In genomic region chr5:43042176-43042625, GRCh38 we compare ENCODE assay signal across 8 cellular contexts.
DNase-seq lines count a peak whose midpoint lies in the region; ATAC-seq and TF ChIP-seq lines count a peak whose summit lies in the region.

No MANE protein-coding gene starts in this region.

- no peaks in the 10 kb centered on the region for H3K9me3 ChIP-seq in effector memory CD4-positive, alpha-beta T cell (ENCODE audit: control insufficient read depth, low read length)

- DNase-seq in AG09309 (ENCODE audit: low read depth) (no peak), NCI-H510A (lab: John Stamatoyannopoulos, UW) (peak; percentile 65), midbrain (lab: John Stamatoyannopoulos, UW) (peak; percentile 86)
- DNase-seq in activated CD4-positive, alpha-beta T cell treated with anti-CD3 and anti-CD28 coated beads, Interleukin-2, amount 50 U/mL, for 48 hours, result peak; percentile 72 to 78
- DNase-seq in effector memory CD4-positive, alpha-beta T cell, result peak; percentile 77 to 79 (median 78)
- peak; percentile 83 for DNase-seq in stimulated activated CD8-positive, alpha-beta memory T cell treated with anti-CD3 and anti-CD28 coated beads, Interleukin-4, amount 100 ng/mL, for 48 hours

- H3K4me1 ChIP-seq in effector memory CD4-positive, alpha-beta T cell (ENCODE audit: control insufficient read depth, insufficient read depth, low read length, poor library complexity, severe bottlenecking), result peaks cover 12% of the 10 kb centered on the region

- peak overlapping the region; percentile 97 for H3K27ac ChIP-seq in effector memory CD4-positive, alpha-beta T cell (ENCODE audit: insufficient read depth, low read length, poor library complexity, severe bottlenecking)

- no peaks in the 10 kb centered on the region for H3K27me3 ChIP-seq in effector memory CD4-positive, alpha-beta T cell (replicated peaks; ENCODE audit: control insufficient read depth, insufficient read depth, low read length, poor library complexity, severe bottlenecking)

- H3K4me3 ChIP-seq in AG09309 (ENCODE audit: control insufficient read depth, low read depth, low read length), result peak overlapping the region; percentile 73
- peak overlapping the region; percentile 71 for H3K4me3 ChIP-seq in effector memory CD4-positive, alpha-beta T cell (ENCODE audit: insufficient read depth, low read depth, low read length, poor library complexity, severe bottlenecking)

- TF ChIP-seq CTCF in AG09309 (IDR thresholded peaks at IDR 0.05; ENCODE audit: control insufficient read depth, insufficient read depth, low read depth, low read length, missing control alignments), result peak; percentile 19

- H3K36me3 ChIP-seq in effector memory CD4-positive, alpha-beta T cell (ENCODE audit: control insufficient read depth, insufficient read depth, low read length), result no peaks in the 10 kb centered on the region

- peak; percentile 23 for ATAC-seq in GM18868 (IDR thresholded peaks at IDR 0.05; ENCODE audit: unreplicated experiment)
- ATAC-seq in HG03135 (IDR thresholded peaks at IDR 0.05; ENCODE audit: unreplicated experiment), result peak; percentile 34
